7 cellular contexts compared by ENCODE assay signal in genomic region chrX:3867067-3867831, GRCh38.
DNase-seq lines count a peak whose midpoint lies in the region; ATAC-seq, FAIRE-seq and TF ChIP-seq lines count a peak whose summit lies in the region.
"Not testable (repeated sequence)": the region's sequence is repeated elsewhere in the genome, so short reads cannot be mapped to it uniquely, and the experiment has no call there.

No MANE protein-coding gene starts in this region.

- not testable (repeated sequence) for H3K9ac ChIP-seq in IMR-90 (ENCODE audit: low read depth, low read length); K562 (ENCODE audit: insufficient read depth in 1 of 2, low read depth in 2 of 2, low read length in 2 of 2)
- peak overlapping the region; percentile 41 for H3K9ac ChIP-seq in keratinocyte (ENCODE audit: control insufficient read depth, extremely low read depth, insufficient read depth, low read length)

- not testable (repeated sequence) for H4K8ac ChIP-seq in IMR-90 (ENCODE audit: low read depth in 2 of 2, low read length in 2 of 2)

- H3K18ac ChIP-seq in IMR-90 (ENCODE audit: low read depth, low read length): not testable (repeated sequence)

- not testable (repeated sequence) for TF ChIP-seq EP300 in K562 (IDR thresholded peaks at IDR 0.05; ENCODE audit: low read length); sigmoid colon (IDR thresholded peaks at IDR 0.05)

- not testable (repeated sequence) for H3K4me1 Mint-ChIP-seq in Calu3 (ENCODE audit: low read depth, unreplicated experiment)

- no CpG with 5 or more reads among the region's 19 CpGs for WGBS in IMR-90 (ENCODE audit: extremely low coverage in 2 of 2, insufficient read length in 1 of 2), 2 experiments
- 97% methylated on average over 5 of the region's 19 CpGs for WGBS in K562 (ENCODE audit: insufficient coverage, low coverage, missing lambda C conversion rate)
- 97% methylated on average over 13 of the region's 19 CpGs; no CpG with 5 or more reads in 1 of the 2 donors for WGBS in sigmoid colon, 2 donors

- not testable (repeated sequence) for H3K9me3 Mint-ChIP-seq in Calu3 (ENCODE audit: low read depth, unreplicated experiment)

- H3K27ac ChIP-seq in IMR-90 (ENCODE audit: insufficient read depth, low read length); K562 (ENCODE audit: extremely low read depth, low read depth, low read length); foreskin keratinocyte; sigmoid colon: not testable (repeated sequence)
- H3K27ac ChIP-seq in keratinocyte (ENCODE audit: control insufficient read depth, insufficient read depth, low read length): peak overlapping the region; percentile 54

- TSS peak; percentile 25 for BruUV-seq in Calu3 (replicated peaks; lab: Mats Ljungman, UMichigan)
- TSS peak; percentile 67 for BruUV-seq in IMR-90 (replicated peaks; lab: Mats Ljungman, UMichigan)
- TSS peak; percentile 15 for BruUV-seq in K562 (replicated peaks; lab: Mats Ljungman, UMichigan)

- not testable (repeated sequence) for H3K4me1 ChIP-seq in IMR-90 (ENCODE audit: control insufficient read depth, insufficient read depth, low read length); K562 (replicated peaks in 1 of 2; ENCODE audit: control insufficient read depth in 2 of 2, insufficient read depth in 2 of 2, low read length in 2 of 2); foreskin keratinocyte; keratinocyte (ENCODE audit: control insufficient read depth, extremely low read depth, insufficient read depth, low read length); sigmoid colon

- H2AK5ac ChIP-seq in IMR-90 (ENCODE audit: low read depth, low read length): not testable (repeated sequence)

- not testable (repeated sequence) for H2BK5ac ChIP-seq in IMR-90 (ENCODE audit: low read depth, low read length, poor library complexity, severe bottlenecking)

- intact Hi-C loops in Calu3 (cut with micrococcal nuclease; ENCODE audit: unreplicated experiment); IMR-90 (cut with micrococcal nuclease); K562 (cut with micrococcal nuclease); sigmoid colon (cut with DNase I): not testable (repeated sequence)

- in situ Hi-C loops in IMR-90 (cut with MboI; ENCODE audit: low sequenced_read_pairs); K562 (cut with MboI): not testable (repeated sequence)

- H3K9me3 ChIP-seq in IMR-90 (ENCODE audit: control insufficient read depth, insufficient read depth, low read length); K562 (replicated peaks; ENCODE audit: control insufficient read depth, insufficient read depth, low read depth, low read length); keratinocyte (ENCODE audit: control insufficient read depth, low read depth, low read length); sigmoid colon: not testable (repeated sequence)

- H3K14ac ChIP-seq in IMR-90 (replicated peaks; ENCODE audit: low read depth, low read length): not testable (repeated sequence)

- H3K36me3 Mint-ChIP-seq in Calu3 (ENCODE audit: insufficient read depth, unreplicated experiment): not testable (repeated sequence)

- H2AK9ac ChIP-seq in IMR-90 (replicated peaks; ENCODE audit: low read depth, low read length, poor library complexity): not testable (repeated sequence)

- not testable (repeated sequence) for H3K56ac ChIP-seq in IMR-90 (ENCODE audit: extremely low read depth, insufficient read depth, low read length)

- TF ChIP-seq CTCF in Calu3 (IDR thresholded peaks at IDR 0.05; ENCODE audit: unreplicated experiment); IMR-90 (conservative IDR thresholded peaks at IDR 0.05; ENCODE audit: low read depth, low read length); K562 (IDR thresholded peaks at IDR 0.05 in 2 of 3, conservative IDR thresholded peaks at IDR 0.05 in 1 of 3; ENCODE audit: insufficient read depth in 2 of 3, low read depth in 1 of 3, low read length in 3 of 3); foreskin keratinocyte (conservative IDR thresholded peaks at IDR 0.05); keratinocyte (optimal IDR thresholded peaks at IDR 0.05 in 1 of 3, IDR thresholded peaks at IDR 0.05 in 1 of 3, conservative IDR thresholded peaks at IDR 0.05 in 1 of 3; ENCODE audit: extremely low read depth in 1 of 3, insufficient read depth in 2 of 3, low read length in 3 of 3); sigmoid colon (IDR thresholded peaks at IDR 0.05): not testable (repeated sequence)

- dilution Hi-C loops in IMR-90 (cut with HindIII; ENCODE audit: low sequenced_read_pairs, unreplicated experiment); keratinocyte (cut with MboI; ENCODE audit: extremely low pct_ligation_motif_present, low sequenced_read_pairs): not testable (repeated sequence)

- not testable (repeated sequence) for H3K4me2 ChIP-seq in IMR-90 (ENCODE audit: low read depth, low read length); K562 (ENCODE audit: insufficient read depth, low read length)
- H3K4me2 ChIP-seq in keratinocyte (ENCODE audit: control insufficient read depth, extremely low read depth, insufficient read depth, low read depth, low read length): peak overlapping the region; percentile 37

- not testable (repeated sequence) for H4K20me1 ChIP-seq in IMR-90 (ENCODE audit: insufficient read depth, low read length); K562 (replicated peaks; ENCODE audit: control insufficient read depth, insufficient read depth, low read length); keratinocyte (ENCODE audit: control insufficient read depth, extremely low read depth, insufficient read depth, low read length)

- CTCF ChIA-PET in Calu3 (lab: Charles Lee); IMR-90 (lab: Yijun Ruan, JAX); K562 (lab: Yijun Ruan, JAX; ENCODE audit: low intra/inter-chr PET ratio): not testable (repeated sequence)

- not testable (repeated sequence) for H3K4ac ChIP-seq in IMR-90 (ENCODE audit: low read depth, low read length)

- H3K79me1 ChIP-seq in IMR-90 (ENCODE audit: low read depth in 1 of 2, low read length in 2 of 2): not testable (repeated sequence)

- not testable (repeated sequence) for H2AFZ ChIP-seq in IMR-90 (replicated peaks; ENCODE audit: low read length, poor library complexity); K562 (ENCODE audit: low read depth, low read length); keratinocyte (ENCODE audit: control insufficient read depth, low read length)

- DNase-seq in Calu3; IMR-90; K562 (ENCODE audit: extremely low read depth in 1 of 4, low spot score in 3 of 4); foreskin keratinocyte; keratinocyte (ENCODE audit: low read depth, low spot score): not testable (repeated sequence)
- DNase-seq in activated CD8-positive, alpha-beta memory T cell treated with anti-CD3 and anti-CD28 coated beads, Interleukin-2, amount 50 U/mL, for 4 hours: peak; percentile 1
- peak; percentile 11 for DNase-seq in sigmoid colon

- not testable (repeated sequence) for H3K4me3 Mint-ChIP-seq in Calu3 (ENCODE audit: low read depth, unreplicated experiment)

- not testable (repeated sequence) for FAIRE-seq in K562 (lab: Jason Lieb, UNC)
- FAIRE-seq in keratinocyte (lab: Jason Lieb, UNC): peak; percentile 62

- not testable (repeated sequence) for H2BK15ac ChIP-seq in IMR-90 (ENCODE audit: low read depth, low read length)

- not testable (repeated sequence) for H2BK120ac ChIP-seq in IMR-90 (ENCODE audit: low read depth, low read length)

- H3K9me1 ChIP-seq in IMR-90 (ENCODE audit: insufficient read depth, low read length); K562 (ENCODE audit: control insufficient read depth, insufficient read depth, low read length); keratinocyte (ENCODE audit: control insufficient read depth, extremely low read depth, insufficient read depth, low read length): not testable (repeated sequence)

- not testable (repeated sequence) for H3K27me3 Mint-ChIP-seq in Calu3 (ENCODE audit: unreplicated experiment)

- not testable (repeated sequence) for H3K27me3 ChIP-seq in IMR-90 (ENCODE audit: control insufficient read depth, insufficient read depth, low read length); K562 (ENCODE audit: control insufficient read depth in 2 of 2, insufficient read depth in 2 of 2, low read length in 2 of 2); foreskin keratinocyte; keratinocyte (ENCODE audit: control insufficient read depth, extremely low read depth, insufficient read depth, low read length); sigmoid colon

- not testable (repeated sequence) for H4K5ac ChIP-seq in IMR-90 (ENCODE audit: low read depth, low read length)

- ATAC-seq in IMR-90 (ENCODE audit: low read depth); K562: not testable (repeated sequence)
- peak; percentile 93 for ATAC-seq in foreskin keratinocyte

- not testable (repeated sequence) for TF ChIP-seq RAD21 in IMR-90 (IDR thresholded peaks at IDR 0.05; ENCODE audit: low read length); K562 (CRISPR knock-in tag; conservative IDR thresholded peaks at IDR 0.05 in 1 of 2, IDR thresholded peaks at IDR 0.05 in 1 of 2)

- H3K4me3 ChIP-seq in IMR-90 (ENCODE audit: insufficient read depth, low read depth, low read length); K562; keratinocyte (ENCODE audit: control insufficient read depth in 2 of 3, extremely low read depth in 1 of 3, insufficient read depth in 2 of 3, low read depth in 1 of 3, low read length in 3 of 3); sigmoid colon: not testable (repeated sequence)

- H2BK20ac ChIP-seq in IMR-90 (ENCODE audit: low read depth, low read length): not testable (repeated sequence)

- H4K91ac ChIP-seq in IMR-90 (ENCODE audit: insufficient read depth, low read depth, low read length): not testable (repeated sequence)

- not testable (repeated sequence) for TF ChIP-seq POLR2A in IMR-90 (IDR thresholded peaks at IDR 0.05; ENCODE audit: low read depth, low read length); K562 (conservative IDR thresholded peaks at IDR 0.05); sigmoid colon (IDR thresholded peaks at IDR 0.05)

- H3K79me2 ChIP-seq in K562 (ENCODE audit: control insufficient read depth, insufficient read depth, low read length); keratinocyte (ENCODE audit: control insufficient read depth, insufficient read depth, low read length): not testable (repeated sequence)

- H3K36me3 ChIP-seq in IMR-90 (ENCODE audit: control insufficient read depth, insufficient read depth, low read length); K562 (ENCODE audit: control insufficient read depth, insufficient read depth, low read length); keratinocyte (ENCODE audit: control insufficient read depth in 2 of 2, extremely low read depth in 1 of 2, insufficient read depth in 2 of 2, low read length in 2 of 2); sigmoid colon: not testable (repeated sequence)

- H3K27ac Mint-ChIP-seq in Calu3 (ENCODE audit: unreplicated experiment): not testable (repeated sequence)

- H3K23ac ChIP-seq in IMR-90 (ENCODE audit: low read depth, low read length): not testable (repeated sequence)

- POLR2A ChIA-PET in IMR-90 (lab: Charles Lee; ENCODE audit: unreplicated experiment); K562 (lab: Yijun Ruan, JAX): not testable (repeated sequence)
